In the genomic region with DNA sequence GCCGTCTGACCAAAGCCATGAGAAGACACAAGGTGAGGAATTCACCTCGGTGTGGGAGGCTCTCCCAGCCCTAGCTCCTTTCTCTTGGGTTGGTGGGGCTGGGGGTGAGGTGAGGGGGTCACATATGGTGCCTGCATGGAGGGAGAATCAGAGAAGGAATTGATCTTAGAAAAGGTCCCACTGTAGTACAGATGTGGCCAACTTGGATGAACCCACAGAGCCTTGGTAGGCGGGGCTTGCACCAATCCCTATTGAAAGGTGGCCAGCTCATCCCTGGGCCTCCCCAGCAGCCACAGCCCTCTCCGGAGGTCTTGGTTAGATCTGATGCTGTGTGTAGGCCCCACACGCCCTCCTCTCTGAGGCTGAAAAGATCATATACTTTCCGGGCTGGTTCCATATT, we compare ENCODE assay signal across 23 cellular contexts. TPM values are rescaled to one million over a fixed set of nuclear protein-coding genes. Genes with fewer than 3 reads are reported as not detected.
"Had no signal": no experiment of that assay in that cellular context is flagged by ENCODE, and none has a peak within 500 bp of the region (broad histone marks: within the 10 kb centered on the region; RNA-seq: fewer than 3 reads in every experiment).

No MANE protein-coding gene starts in this region.

- H3K4me3 Mint-ChIP-seq: activated CD4-positive, alpha-beta T cell treated with anti-CD3 and anti-CD28 coated beads, Interleukin-2, amount 10 ng/mL, durations not matched to agents 24 days and 14 days; activated CD8-positive, alpha-beta T cell treated with anti-CD3 and anti-CD28 coated beads for 36 hours; activated naive CD4-positive, alpha-beta T cell treated with anti-CD3 and anti-CD28 coated beads, Interleukin-2, amount 50 U/mL, for 24 hours; activated naive CD8-positive, alpha-beta T cell treated with anti-CD3 and anti-CD28 coated beads, Interleukin-2, amount 50 U/mL, for 24 hours; activated T-cell treated with anti-CD3 and anti-CD28 coated beads, Interleukin-2, amount 50 U/mL, for 4 hours; naive thymus-derived CD8-positive, alpha-beta T cell; neural crest cell; T-helper 1 cell treated with Interleukin-12 subunit alpha and Interleukin-12 subunit beta and Interleukin-4 antibody, amounts not matched to agents 30 μg/mL and 1 μg/mL, for 36 hours had no signal

- H3K27me3 ChIP-seq: colonic mucosa, gastroesophageal sphincter, upper lobe of right lung had no signal

- ATAC-seq: activated CD8-positive, alpha-beta T cell treated with anti-CD3 and anti-CD28 coated beads for 36 hours; activated naive CD8-positive, alpha-beta T cell treated with anti-CD3 and anti-CD28 coated beads, Interleukin-2, amount 50 U/mL, for 24 hours; activated T-cell treated with anti-CD3 and anti-CD28 coated beads, Interleukin-2, amount 50 U/mL, for 4 hours; gastroesophageal sphincter; left colon; naive thymus-derived CD8-positive, alpha-beta T cell; stimulated activated naive CD8-positive, alpha-beta T cell treated with anti-CD3 and anti-CD28 coated beads, Interleukin-15, Interleukin-2, amounts not matched to agents 100 U/mL and 50 U/mL, for 24 hours had no signal

- H3K4me1 ChIP-seq: colonic mucosa had no signal

- H3K27me3 Mint-ChIP-seq: activated CD4-positive, alpha-beta T cell treated with anti-CD3 and anti-CD28 coated beads, Interleukin-2, amount 10 ng/mL, durations not matched to agents 24 days and 14 days; activated CD8-positive, alpha-beta T cell treated with anti-CD3 and anti-CD28 coated beads for 36 hours; activated naive CD4-positive, alpha-beta T cell treated with anti-CD3 and anti-CD28 coated beads, Interleukin-2, amount 50 U/mL, for 24 hours; activated naive CD8-positive, alpha-beta T cell treated with anti-CD3 and anti-CD28 coated beads, Interleukin-2, amount 50 U/mL, for 24 hours; naive thymus-derived CD8-positive, alpha-beta T cell had no signal

- H3K4me3 ChIP-seq: colonic mucosa, gastroesophageal sphincter, upper lobe of right lung had no signal

- H3K9me3 ChIP-seq: colonic mucosa, gastroesophageal sphincter, upper lobe of right lung had no signal

- DNase-seq: activated CD4-positive, alpha-beta T cell treated with anti-CD3 and anti-CD28 coated beads, Interleukin-2, amount 10 ng/mL, durations not matched to agents 24 days and 14 days; activated CD4-positive, CD25-positive, alpha-beta regulatory T cell treated with anti-CD3 and anti-CD28 coated beads, Interleukin-2, amount 50 U/mL, for 72 hours; activated CD8-positive, alpha-beta T cell treated with anti-CD3 and anti-CD28 coated beads for 36 hours; activated naive CD8-positive, alpha-beta T cell treated with anti-CD3 and anti-CD28 coated beads, Interleukin-2, amount 50 U/mL, for 24 hours; activated T-cell treated with anti-CD3 and anti-CD28 coated beads, Interleukin-2, amount 50 U/mL, for 4 hours; cerebellar nuclear complex; colonic mucosa; effector CD8-positive, alpha-beta T cell; hippocampal formation; kidney; left colon; naive thymus-derived CD8-positive, alpha-beta T cell; occipital lobe; stimulated activated CD4-positive, alpha-beta T cell treated with anti-CD3 and anti-CD28 coated beads, Interleukin-4, amount 100 ng/mL, for 1 hour; stimulated activated naive CD8-positive, alpha-beta T cell treated with anti-CD3 and anti-CD28 coated beads, Interleukin-15, Interleukin-2, amounts not matched to agents 100 U/mL and 50 U/mL, for 24 hours; T-helper 9 cell; upper lobe of right lung; WERI-Rb-1 had no signal

- H3K27ac Mint-ChIP-seq: activated CD4-positive, alpha-beta T cell treated with anti-CD3 and anti-CD28 coated beads, Interleukin-2, amount 10 ng/mL, durations not matched to agents 24 days and 14 days; activated naive CD4-positive, alpha-beta T cell treated with anti-CD3 and anti-CD28 coated beads, Interleukin-2, amount 50 U/mL, for 24 hours; activated naive CD8-positive, alpha-beta T cell treated with anti-CD3 and anti-CD28 coated beads, Interleukin-2, amount 50 U/mL, for 24 hours; activated T-helper 2 cell treated with anti-CD3 and anti-CD28 coated beads, Interferon-gamma antibody, Interleukin-2, Interleukin-4, amounts not matched to agents 10 μg/mL and 5 μg/mL and 100 μg/mL, durations not matched to agents 14 hours and 24 hours and 36 hours; naive thymus-derived CD8-positive, alpha-beta T cell; T-helper 1 cell treated with Interleukin-12 subunit alpha and Interleukin-12 subunit beta and Interleukin-4 antibody, amounts not matched to agents 30 μg/mL and 1 μg/mL, for 36 hours had no signal

- H3K9me3 Mint-ChIP-seq: activated CD4-positive, alpha-beta T cell treated with anti-CD3 and anti-CD28 coated beads, Interleukin-2, amount 10 ng/mL, durations not matched to agents 24 days and 14 days; activated CD8-positive, alpha-beta T cell treated with anti-CD3 and anti-CD28 coated beads for 36 hours; activated naive CD4-positive, alpha-beta T cell treated with anti-CD3 and anti-CD28 coated beads, Interleukin-2, amount 50 U/mL, for 24 hours; activated naive CD8-positive, alpha-beta T cell treated with anti-CD3 and anti-CD28 coated beads, Interleukin-2, amount 50 U/mL, for 24 hours; activated T-cell treated with anti-CD3 and anti-CD28 coated beads, Interleukin-2, amount 50 U/mL, for 4 hours; activated T-helper 2 cell treated with anti-CD3 and anti-CD28 coated beads, Interferon-gamma antibody, Interleukin-2, Interleukin-4, amounts not matched to agents 10 μg/mL and 5 μg/mL and 100 μg/mL, durations not matched to agents 14 hours and 24 hours and 36 hours; naive thymus-derived CD8-positive, alpha-beta T cell; neural crest cell; T-helper 1 cell treated with Interleukin-12 subunit alpha and Interleukin-12 subunit beta and Interleukin-4 antibody, amounts not matched to agents 30 μg/mL and 1 μg/mL, for 36 hours had no signal

- H3K36me3 ChIP-seq: colonic mucosa, gastroesophageal sphincter, upper lobe of right lung, WERI-Rb-1 had no signal

- H3K27ac ChIP-seq: colonic mucosa, upper lobe of right lung, WERI-Rb-1 had no signal

RNA-seq across cellular contexts. Expression of a gene that starts 19.0 kb away (rescaled TPM):
- total RNA-seq: neural crest cell had no signal
